36 cellular contexts compared by ENCODE assay signal in genomic region chr12:130911933-130912332, GRCh38. TPM values are rescaled to one million over a fixed set of nuclear protein-coding genes. Genes with fewer than 3 reads are reported as not detected.
"Had no signal": no experiment of that assay in that cellular context is flagged by ENCODE, and none has a peak within 500 bp of the region (broad histone marks: within the 10 kb centered on the region; RNA-seq: fewer than 3 reads in every experiment).

No MANE protein-coding gene starts in this region.

- H3K4me3 ChIP-seq: MG63 had no signal

- H3K36me3 ChIP-seq: MG63 had no signal

- DNase-seq: Karpas-422, Kasumi-1, MG63, MM.1S, MV-4-11, NCI-H1048, NCI-H1092, NCI-H1092 treated with DMSO at 0.1 percent for 48 hours, NCI-H1105, NCI-H1105 treated with DMSO at 0.1 percent for 48 hours, NCI-H1417, NCI-H1417 treated with DMSO at 0.1 percent for 48 hours, NCI-H1436, NCI-H1436 treated with DMSO at 0.1 percent for 48 hours, NCI-H146, NCI-H1694, NCI-H1694 treated with DMSO at 0.1 percent for 48 hours, NCI-H187, NCI-H187 treated with DMSO at 0.1 percent for 48 hours, NCI-H1930, NCI-H2029, NCI-H2029 treated with DMSO at 0.1 percent for 48 hours, NCI-H2081, NCI-H2081 treated with DMSO at 0.1 percent for 48 hours, NCI-H2107, NCI-H2171, NCI-H2171 treated with DMSO at 0.1 percent for 48 hours, NCI-H2227 treated with DMSO at 0.1 percent for 48 hours, NCI-H226, NCI-H345, NCI-H446, NCI-H446 treated with DMSO at 0.1 percent for 48 hours, NCI-H510A, NCI-H510A treated with DMSO at 0.1 percent for 48 hours had no signal

RNA-seq across cellular contexts. Expression of gene ADGRD1, which starts 41.8 kb away (rescaled TPM):
- total RNA-seq: LHCN-M2, M059J had no signal
